Comparison of ENCODE assay signal across 1 cellular context in the genomic region with DNA sequence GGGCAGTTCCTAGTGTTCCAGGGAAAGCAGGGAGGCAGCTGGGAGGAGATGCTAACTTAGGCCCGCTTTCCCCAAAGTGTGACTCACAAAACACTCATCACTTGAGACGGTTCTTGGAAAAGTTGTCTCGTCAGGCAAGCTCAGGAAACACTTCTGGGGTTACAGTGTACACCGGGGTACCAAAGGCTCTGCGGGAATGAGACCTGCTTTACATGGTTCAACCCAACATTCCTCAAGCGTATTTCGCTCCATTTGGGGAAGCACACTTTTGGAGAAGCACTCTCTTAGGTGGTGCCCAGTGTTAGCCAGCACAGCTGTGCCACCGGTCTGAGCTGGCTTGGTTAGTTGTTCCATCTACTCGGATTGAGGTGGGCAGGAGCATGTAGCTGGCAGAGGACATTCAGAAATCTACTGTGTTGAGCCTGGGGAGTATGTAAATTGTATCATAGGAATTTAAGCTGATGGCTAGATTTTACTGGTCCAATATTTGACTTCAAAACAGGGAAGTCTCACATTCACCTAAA.
TF ChIP-seq lines count a peak whose summit lies in the region.

No MANE protein-coding gene starts in this region.

TF ChIP-seq in HepG2, 621 proteins besides CTCF, POLR2A, EP300 and RAD21:
- 0 out of 2 replicates have a peak, but pooled peaks have one; percentile 5 for TF ChIP-seq FOSL2 (CRISPR knock-in tag; IDR thresholded peaks at IDR 0.05)
- no peak for TF ChIP-seq ZNF746 (CRISPR knock-in tag; IDR thresholded peaks at IDR 0.05)
